Comparison of ENCODE assay signal across 32 cellular contexts in the genomic region with DNA sequence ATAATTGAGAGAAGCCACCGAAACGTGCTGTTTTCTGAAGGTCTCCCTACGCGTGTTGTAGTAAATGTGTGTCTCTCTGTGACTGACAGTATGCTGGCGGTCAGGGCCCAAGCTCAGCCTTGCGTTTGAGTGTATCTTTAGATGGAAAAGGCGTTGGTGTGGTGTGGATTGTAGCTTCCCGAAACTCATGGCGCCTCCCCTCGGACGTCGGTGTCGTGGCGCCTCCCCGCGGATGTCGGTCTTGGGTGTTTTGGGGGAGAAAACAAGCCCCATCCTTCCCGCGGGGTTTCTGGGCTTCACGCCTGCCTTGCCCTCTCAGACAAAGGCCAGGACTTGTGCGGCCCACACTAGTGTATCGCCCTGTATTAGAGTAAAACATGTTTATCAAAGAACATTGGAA.
"Had no signal": no experiment of that assay in that cellular context is flagged by ENCODE, and none has a peak within 500 bp of the region (broad histone marks: within the 10 kb centered on the region; RNA-seq: fewer than 3 reads in every experiment).

No MANE protein-coding gene starts in this region.

- H3K4me1 ChIP-seq: adrenal gland, pancreas, psoas muscle, upper lobe of right lung had no signal

- H3K27ac Mint-ChIP-seq: activated naive CD4-positive, alpha-beta T cell treated with anti-CD3 and anti-CD28 coated beads for 36 hours; activated naive CD8-positive, alpha-beta T cell treated with anti-CD3 and anti-CD28 coated beads for 36 hours; activated T-helper 1 cell treated with anti-CD3 and anti-CD28 coated beads, Interleukin-12 subunit alpha, Interleukin-12 subunit beta, Interleukin-2, Interleukin-4 antibody, amounts not matched to agents 30 ng/mL and 10 ng/mL and 1 ng/mL, durations not matched to agents 14 hours and 24 hours and 36 hours; immature natural killer cell; mesothelial cell of epicardium; stimulated activated memory B cell treated with anti-CD40 and anti-IgM and Interleukin-4, amounts not matched to agents 10 μg/mL and 1 μg/mL and 100 μg/mL, for 72 hours; stimulated activated naive CD8-positive, alpha-beta T cell treated with anti-CD3 and anti-CD28 coated beads, Interleukin-15, amount 100 ng/mL, for 72 hours had no signal

- H3K9me3 ChIP-seq: adrenal gland, ascending aorta, pancreas, psoas muscle, suprapubic skin, tibial artery, upper lobe of right lung had no signal

- H3K4me1 Mint-ChIP-seq: activated naive CD8-positive, alpha-beta T cell treated with anti-CD3 and anti-CD28 coated beads for 36 hours; immature natural killer cell; mesothelial cell of epicardium; stimulated activated memory B cell treated with anti-CD40 and anti-IgM and Interleukin-4, amounts not matched to agents 10 μg/mL and 1 μg/mL and 100 μg/mL, for 72 hours; stimulated activated naive CD8-positive, alpha-beta T cell treated with anti-CD3 and anti-CD28 coated beads, Interleukin-15, amount 100 ng/mL, for 72 hours had no signal

- H3K4me2 ChIP-seq: smooth muscle cell had no signal

- H3K27me3 Mint-ChIP-seq: activated naive CD8-positive, alpha-beta T cell treated with anti-CD3 and anti-CD28 coated beads for 36 hours; naive B cell; stimulated activated memory B cell treated with anti-CD40 and anti-IgM and Interleukin-4, amounts not matched to agents 10 μg/mL and 1 μg/mL and 100 μg/mL, for 72 hours; stimulated activated naive CD8-positive, alpha-beta T cell treated with anti-CD3 and anti-CD28 coated beads, Interleukin-15, amount 100 ng/mL, for 72 hours had no signal

- H3K4me3 Mint-ChIP-seq: activated naive CD4-positive, alpha-beta T cell treated with anti-CD3 and anti-CD28 coated beads for 36 hours; activated naive CD8-positive, alpha-beta T cell treated with anti-CD3 and anti-CD28 coated beads for 36 hours; activated T-helper 1 cell treated with anti-CD3 and anti-CD28 coated beads, Interleukin-12 subunit alpha, Interleukin-12 subunit beta, Interleukin-2, Interleukin-4 antibody, amounts not matched to agents 30 ng/mL and 10 ng/mL and 1 ng/mL, durations not matched to agents 14 hours and 24 hours and 36 hours; immature natural killer cell; mesothelial cell of epicardium; stimulated activated memory B cell treated with anti-CD40 and anti-IgM and Interleukin-4, amounts not matched to agents 10 μg/mL and 1 μg/mL and 100 μg/mL, for 72 hours; stimulated activated naive CD8-positive, alpha-beta T cell treated with anti-CD3 and anti-CD28 coated beads, Interleukin-15, amount 100 ng/mL, for 72 hours had no signal

- ATAC-seq: activated CD4-positive, CD25-positive, alpha-beta regulatory T cell treated with anti-CD3 and anti-CD28 coated beads, Interleukin-2, amount 50 U/mL, for 24 hours; psoas muscle; stimulated activated memory B cell treated with anti-CD40 and anti-IgM and Interleukin-4, amounts not matched to agents 10 μg/mL and 1 μg/mL and 100 μg/mL, for 72 hours; stimulated activated naive CD8-positive, alpha-beta T cell treated with anti-CD3 and anti-CD28 coated beads, Interleukin-15, amount 100 ng/mL, for 72 hours; upper lobe of right lung had no signal

- H3K4me3 ChIP-seq: adrenal gland, ascending aorta, pancreas, psoas muscle, smooth muscle cell, suprapubic skin, tibial artery, upper lobe of right lung had no signal

- H3K27me3 ChIP-seq: adrenal gland, ascending aorta, pancreas, suprapubic skin, tibial artery, upper lobe of right lung had no signal

- H3K27ac ChIP-seq: adrenal gland, ascending aorta, epithelial cell of prostate, pancreas, psoas muscle, suprapubic skin, tibial artery, upper lobe of right lung, VCaP had no signal

- DNase-seq: activated CD4-positive, alpha-beta T cell treated with anti-CD3 and anti-CD28 coated beads for 48 hours; activated CD4-positive, alpha-beta T cell treated with anti-CD3 and anti-CD28 coated beads, Interleukin-2, amount 50 U/mL, for 48 hours; activated CD8-positive, alpha-beta memory T cell treated with anti-CD3 and anti-CD28 coated beads, Interleukin-2, amount 50 U/mL, for 4 hours; activated effector memory CD4-positive, alpha-beta T cell treated with anti-CD3 and anti-CD28 coated beads, Interleukin-2, amount 50 U/mL, for 16 hours; activated naive CD4-positive, alpha-beta T cell treated with anti-CD3 and anti-CD28 coated beads for 36 hours; activated naive CD8-positive, alpha-beta T cell treated with anti-CD3 and anti-CD28 coated beads for 36 hours; activated T-cell treated with anti-CD3 and anti-CD28 coated beads, Interleukin-2, amount 50 U/mL, for 1 hour; adrenal gland; caudate nucleus; hippocampal formation; immature natural killer cell; naive B cell; psoas muscle; stimulated activated CD4-positive, alpha-beta T cell treated with anti-CD3 and anti-CD28 coated beads, Interleukin-1b, Interleukin-23, amount 100 ng/mL, for 48 hours; stimulated activated CD4-positive, alpha-beta T cell treated with anti-CD3 and anti-CD28 coated beads, Interleukin-4, amount 100 ng/mL, for 4 hours; stimulated activated CD8-positive, alpha-beta memory T cell treated with anti-CD3 and anti-CD28 coated beads, Interleukin-4, amount 100 ng/mL, for 48 hours; stimulated activated naive CD8-positive, alpha-beta T cell treated with anti-CD3 and anti-CD28 coated beads, Interleukin-15, amount 100 ng/mL, for 72 hours; T-helper 9 cell; tibial artery; upper lobe of right lung had no signal

- FAIRE-seq: frontal cortex, pancreas, TTC549 had no signal
